Comparison of ENCODE assay signal across 13 cellular contexts in genomic region chr20:31474097-31474436, GRCh38. TPM values are rescaled to one million over a fixed set of nuclear protein-coding genes. Genes with fewer than 3 reads are reported as not detected.
DNase-seq lines count a peak whose midpoint lies in the region; ATAC-seq, FAIRE-seq and TF ChIP-seq lines count a peak whose summit lies in the region.
"Had no signal": no experiment of that assay in that cellular context is flagged by ENCODE, and none has a peak within 500 bp of the region (broad histone marks: within the 10 kb centered on the region; RNA-seq: fewer than 3 reads in every experiment).

No MANE protein-coding gene starts in this region.

- FAIRE-seq in A549 (lab: Jason Lieb, UNC), result no peak

- H3K27me3 ChIP-seq in effector memory CD4-positive, alpha-beta T cell (replicated peaks; ENCODE audit: control insufficient read depth, insufficient read depth, low read length, poor library complexity, severe bottlenecking), result peaks cover 6% of the 10 kb centered on the region

- no peak overlapping the region for H3K4me3 ChIP-seq in A549
- H3K4me3 ChIP-seq in effector memory CD4-positive, alpha-beta T cell (ENCODE audit: insufficient read depth, low read depth, low read length, poor library complexity, severe bottlenecking), result no peak overlapping the region

- H3K4me1 ChIP-seq in A549, result peaks cover 8% of the 10 kb centered on the region; the same call in 2 of the 3 replicates
- peaks cover 3% of the 10 kb centered on the region for H3K4me1 ChIP-seq in effector memory CD4-positive, alpha-beta T cell (ENCODE audit: control insufficient read depth, insufficient read depth, low read length, poor library complexity, severe bottlenecking)

- 82% methylated on average over 2 of the region's 2 CpGs for WGBS in A549 (ENCODE audit: missing lambda C conversion rate)

- no peaks in the 10 kb centered on the region for H3K9me3 ChIP-seq in A549
- no peaks in the 10 kb centered on the region for H3K9me3 ChIP-seq in effector memory CD4-positive, alpha-beta T cell (ENCODE audit: control insufficient read depth, low read length)

- no peak for TF ChIP-seq RAD21 in A549 (conservative IDR thresholded peaks at IDR 0.05 in 1 of 2, IDR thresholded peaks at IDR 0.05 in 1 of 2)

- peak overlapping the region; percentile 26; the same call in 2 of the 3 replicates for H3K4me2 ChIP-seq in A549

- CTCF ChIA-PET in A549 (lab: Yijun Ruan, JAX), result interaction anchor here (1.5 to 2.2 kb wide), 4 partner anchors 14 to 29 kb away, joined by 4 to 11 read pairs (median 8); no protein-coding TSS in a partner anchor

- DNase-seq in A549 (ENCODE audit: low read depth in 1 of 2, low spot score in 1 of 2) (no peak), NAMALWA (ENCODE audit: low spot score) (peak; percentile 47), NCI-H128 (lab: John Stamatoyannopoulos, UW; ENCODE audit: unreplicated experiment) (no peak)
- no peak for DNase-seq in effector memory CD4-positive, alpha-beta T cell
- DNase-seq: amniotic stem cell; effector CD4-positive, alpha-beta T cell; NCI-H446 treated with DMSO at 0.1 percent for 48 hours; stimulated activated CD4-positive, alpha-beta T cell treated with anti-CD3 and anti-CD28 coated beads, Interleukin-2, amount 100 ng/mL, for 24 hours; T-cell had no signal

- no peak overlapping the region; a peak in 1 of 6 replicates for H3K27ac ChIP-seq in A549
- no peak overlapping the region for H3K27ac ChIP-seq in effector memory CD4-positive, alpha-beta T cell (ENCODE audit: insufficient read depth, low read length, poor library complexity, severe bottlenecking)

- H3K36me3 ChIP-seq in effector memory CD4-positive, alpha-beta T cell (ENCODE audit: control insufficient read depth, insufficient read depth, low read length), result no peaks in the 10 kb centered on the region

- ATAC-seq in A549 (no peak), GM18870 (IDR thresholded peaks at IDR 0.05; ENCODE audit: unreplicated experiment) (peak; percentile 81), HG02642 (IDR thresholded peaks at IDR 0.05; ENCODE audit: poor library complexity, unreplicated experiment) (peak; percentile 68), HG02970 (IDR thresholded peaks at IDR 0.05; ENCODE audit: low FRiP score, unreplicated experiment) (no peak), SK-N-SH treated with all-trans-retinoic acid at 6 μM for 48 hours (no peak)
- ATAC-seq: T-cell had no signal

- TF ChIP-seq EP300 in A549 (IDR thresholded peaks at IDR 0.05), result no peak

- no peak for TF ChIP-seq CTCF in A549 (IDR thresholded peaks at IDR 0.05)

- POLR2A ChIA-PET in A549 (lab: Yijun Ruan, JAX), result no interaction called here

- no peak for TF ChIP-seq POLR2A in A549 (IDR thresholded peaks at IDR 0.05; ENCODE audit: low read length)

TF ChIP-seq in A549, 52 proteins besides CTCF, POLR2A, EP300 and RAD21 (continues in another document):
- TF ChIP-seq CHD4 (IDR thresholded peaks at IDR 0.05; ENCODE audit: borderline replicate concordance) (no peak), BCL3 (IDR thresholded peaks at IDR 0.05) (no peak), REST (IDR thresholded peaks at IDR 0.05) (no peak)

TF ChIP-seq in SK-N-SH treated with all-trans-retinoic acid at 6 μM for 48 hours, 23 proteins besides CTCF, POLR2A, EP300 and RAD21:
- TF ChIP-seq BACH2 (CRISPR knock-in tag; IDR thresholded peaks at IDR 0.05; ENCODE audit: borderline replicate concordance) (no peak), ZC3H10 (CRISPR knock-in tag; IDR thresholded peaks at IDR 0.05) (no peak), TOX (CRISPR knock-in tag; IDR thresholded peaks at IDR 0.05; ENCODE audit: borderline replicate concordance) (no peak), PPARA (CRISPR knock-in tag; IDR thresholded peaks at IDR 0.05; ENCODE audit: borderline replicate concordance) (no peak), OSR1 (CRISPR knock-in tag; IDR thresholded peaks at IDR 0.05) (no peak), ZNF8 (CRISPR knock-in tag; IDR thresholded peaks at IDR 0.05) (no peak), ISL1 (CRISPR knock-in tag; IDR thresholded peaks at IDR 0.05) (no peak), CSRNP3 (CRISPR knock-in tag; IDR thresholded peaks at IDR 0.05) (no peak), ARNTL (CRISPR knock-in tag; IDR thresholded peaks at IDR 0.05; ENCODE audit: borderline replicate concordance, low read depth) (no peak), TSHZ2 (CRISPR knock-in tag; IDR thresholded peaks at IDR 0.05) (no peak), ZFP30 (CRISPR knock-in tag; IDR thresholded peaks at IDR 0.05) (no peak), GLIS3 (CRISPR knock-in tag; IDR thresholded peaks at IDR 0.05) (no peak)
- TF ChIP-seq, protein P1, sequence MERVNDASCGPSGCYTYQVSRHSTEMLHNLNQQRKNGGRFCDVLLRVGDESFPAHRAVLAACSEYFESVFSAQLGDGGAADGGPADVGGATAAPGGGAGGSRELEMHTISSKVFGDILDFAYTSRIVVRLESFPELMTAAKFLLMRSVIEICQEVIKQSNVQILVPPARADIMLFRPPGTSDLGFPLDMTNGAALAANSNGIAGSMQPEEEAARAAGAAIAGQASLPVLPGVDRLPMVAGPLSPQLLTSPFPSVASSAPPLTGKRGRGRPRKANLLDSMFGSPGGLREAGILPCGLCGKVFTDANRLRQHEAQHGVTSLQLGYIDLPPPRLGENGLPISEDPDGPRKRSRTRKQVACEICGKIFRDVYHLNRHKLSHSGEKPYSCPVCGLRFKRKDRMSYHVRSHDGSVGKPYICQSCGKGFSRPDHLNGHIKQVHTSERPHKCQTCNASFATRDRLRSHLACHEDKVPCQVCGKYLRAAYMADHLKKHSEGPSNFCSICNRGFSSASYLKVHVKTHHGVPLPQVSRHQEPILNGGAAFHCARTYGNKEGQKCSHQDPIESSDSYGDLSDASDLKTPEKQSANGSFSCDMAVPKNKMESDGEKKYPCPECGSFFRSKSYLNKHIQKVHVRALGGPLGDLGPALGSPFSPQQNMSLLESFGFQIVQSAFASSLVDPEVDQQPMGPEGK (CRISPR knock-in tag; IDR thresholded peaks at IDR 0.05; ENCODE audit: borderline replicate concordance), result no peak
TF ChIP-seq in SK-N-SH treated with all-trans-retinoic acid at 6 μM for 48 hours: peak in this region for 0.

RNA-seq across cellular contexts. Expression of gene DEFB124, which starts 0.9 kb away (rescaled TPM):
- polyA plus RNA-seq in A549 (2011; rRNA removed) (not detected in 2 replicates), A549 (2017; fragmentation: RNase III; extraction: RNeasy Plus Mini Kit Qiagen cat#74134 plus additional on column Dnase treatment) (0.18 TPM in 1 of 3 replicates, not detected in the others)
- not detected in 2 replicates for polyA plus RNA-seq in A549 (2012; cell fraction: cytosol; rRNA removed)
- polyA plus RNA-seq in A549 (2012; cell fraction: nucleus; rRNA removed), result 0.26 TPM in 1 of 2 replicates, not detected in the other
- polyA minus RNA-seq in A549 (2011; rRNA and poly(A)+ RNA removed), result not detected in 2 replicates

RNA-seq across cellular contexts. Expression of gene REM1, which starts 1.0 kb away (rescaled TPM):
- polyA plus RNA-seq in A549 (2011; rRNA removed), result not detected in 2 replicates
- 0.04 TPM in 1 of 2 replicates, not detected in the other for polyA plus RNA-seq in A549 (2012; cell fraction: cytosol; rRNA removed)
- 0.02 TPM in 1 of 2 replicates, not detected in the other for polyA plus RNA-seq in A549 (2012; cell fraction: nucleus; rRNA removed)
- not detected in 3 replicates for polyA plus RNA-seq in A549 (2017; fragmentation: RNase III; extraction: RNeasy Plus Mini Kit Qiagen cat#74134 plus additional on column Dnase treatment)
- not detected in 2 replicates for polyA minus RNA-seq in A549 (2011; rRNA and poly(A)+ RNA removed)

RNA-seq across cellular contexts. Expression of gene DEFB123, which starts 33.6 kb away (rescaled TPM):
- polyA plus RNA-seq in A549 (2011; rRNA removed), result not detected in 2 replicates
- not detected in 2 replicates for polyA plus RNA-seq in A549 (2012; cell fraction: cytosol; rRNA removed)
- polyA plus RNA-seq in A549 (2012; cell fraction: nucleus; rRNA removed), result not detected in 2 replicates
- polyA plus RNA-seq in A549 (2017; fragmentation: RNase III; extraction: RNeasy Plus Mini Kit Qiagen cat#74134 plus additional on column Dnase treatment), result not detected in 3 replicates
- polyA minus RNA-seq in A549 (2011; rRNA and poly(A)+ RNA removed), result not detected in 2 replicates

RNA-seq across cellular contexts. Expression of gene HM13, which starts 40.2 kb away (rescaled TPM):
- polyA plus RNA-seq in A549 (2011; rRNA removed), result 164 and 229 TPM in 2 replicates
- polyA plus RNA-seq in A549 (2012; cell fraction: cytosol; rRNA removed), result 140 and 200 TPM in 2 replicates
- 247 and 368 TPM in 2 replicates for polyA plus RNA-seq in A549 (2012; cell fraction: nucleus; rRNA removed)
- 167 to 178 TPM (median 178 TPM) in 3 replicates for polyA plus RNA-seq in A549 (2017; fragmentation: RNase III; extraction: RNeasy Plus Mini Kit Qiagen cat#74134 plus additional on column Dnase treatment)
- 177 and 217 TPM in 2 replicates for polyA minus RNA-seq in A549 (2011; rRNA and poly(A)+ RNA removed)

Comparison
In these comparisons a context has a peak if more than half of its experiments do, and no peak if none do; other contexts are left out.
1. ATAC-seq: peak in GM18870 (single experiment) and HG02642 (single experiment); none in A549 (0 of 2), HG02970 (single experiment) and SK-N-SH treated with all-trans-retinoic acid at 6 μM for 48 hours (single experiment).